ENCODE assay signal across 23 cellular contexts in genomic region chr7:14085901-14086300, GRCh38.
A peak's percentile ranks its signal among the peaks of the same experiment; 100 is the strongest.
DNase-seq lines count a peak whose midpoint lies in the region; FAIRE-seq and TF ChIP-seq lines count a peak whose summit lies in the region.
"Had no signal": no experiment of that assay in that cellular context is flagged by ENCODE, and none has a peak within 500 bp of the region (broad histone marks: within the 10 kb centered on the region; RNA-seq: fewer than 3 reads in every experiment).

No MANE protein-coding gene starts in this region.

- no peak for FAIRE-seq in GM19239 (lab: Jason Lieb, UNC)
- FAIRE-seq: small intestine had no signal

- in situ Hi-C loops in ACHN (cut with HindIII; ENCODE audit: low pct_ligation_motif_present, low pct_unique_long_range_greater_than_20kb, low sequenced_read_pairs): no loop called here

- no peak overlapping the region for H3K4me3 ChIP-seq in fibroblast of mammary gland (ENCODE audit: control insufficient read depth, low read depth, low read length)
- H3K4me3 ChIP-seq: SK-N-MC, thyroid gland had no signal

- peak; percentile 13 for DNase-seq in DMS53 (lab: John Stamatoyannopoulos, UW)
- no peak for DNase-seq in DMS53 treated with DMSO at 0.1 percent for 48 hours (lab: John Stamatoyannopoulos, UW; ENCODE audit: unreplicated experiment)
- peak; percentile 16 for DNase-seq in ACHN
- DNase-seq in NCI-H69 (lab: John Stamatoyannopoulos, UW): peak; percentile 20
- peak; percentile 7 for DNase-seq in fibroblast of mammary gland (ENCODE audit: low read depth)
- DNase-seq in GM19239 (ENCODE audit: insufficient read length, low spot score): no peak
- DNase-seq in NK-92 (lab: John Stamatoyannopoulos, UW; ENCODE audit: unreplicated experiment): no peak
- no peak for DNase-seq in SKM-1 (lab: John Stamatoyannopoulos, UW; ENCODE audit: unreplicated experiment)
- DNase-seq: activated CD4-positive, alpha-beta T cell treated with anti-CD3 and anti-CD28 coated beads, Interleukin-2, amount 10 ng/mL, durations not matched to agents 24 days and 14 days; activated effector memory CD4-positive, alpha-beta T cell treated with anti-CD3 and anti-CD28 coated beads, Interleukin-2, amount 50 U/mL, for 16 hours; activated T-cell treated with anti-CD3 and anti-CD28 coated beads, Interleukin-2, amount 50 U/mL, for 1 hour; CD8-positive, alpha-beta memory T cell; DMS79; GF-D8; glutamatergic neuron; kidney; NCI-H2029; small intestine; stimulated activated CD8-positive, alpha-beta memory T cell treated with anti-CD3 and anti-CD28 coated beads, Interleukin-4, amount 100 ng/mL, for 48 hours; stimulated activated naive CD8-positive, alpha-beta T cell treated with anti-CD3 and anti-CD28 coated beads, Interleukin-15, amount 100 ng/mL, for 72 hours; thyroid gland; WERI-Rb-1 had no signal

- no peak for TF ChIP-seq CTCF in fibroblast of mammary gland (conservative IDR thresholded peaks at IDR 0.05; ENCODE audit: control insufficient read depth, insufficient read depth, low read depth, low read length)

Comparison
In these comparisons a context has a peak if more than half of its experiments do, and no peak if none do; other contexts are left out.
1. DNase-seq: peak in DMS53 (single experiment), ACHN (single experiment), NCI-H69 (single experiment) and fibroblast of mammary gland (single experiment); none in DMS53 treated with DMSO at 0.1 percent for 48 hours (single experiment), GM19239 (single experiment), NK-92 (single experiment) and SKM-1 (single experiment).